Comparison of ENCODE assay signal across 19 cellular contexts in the genomic region with DNA sequence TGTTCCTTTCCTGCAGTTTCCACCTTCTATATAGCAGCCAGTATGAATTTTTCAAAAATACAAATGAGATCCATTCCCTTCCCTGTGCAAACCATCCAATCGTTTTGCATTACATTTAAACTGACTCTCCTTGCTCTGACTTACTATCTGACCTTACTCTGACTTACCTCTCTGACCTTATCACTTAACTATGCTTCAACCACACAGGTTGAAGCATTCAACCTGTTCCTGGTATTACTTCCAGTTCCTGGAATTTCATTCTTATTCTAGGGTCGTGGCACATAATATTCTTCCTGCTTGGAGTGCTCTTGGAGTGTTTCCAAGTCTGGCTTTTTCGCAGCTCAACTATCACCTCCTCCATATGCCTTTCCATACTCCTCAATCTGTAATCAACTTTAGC.
DNase-seq lines count a peak whose midpoint lies in the region; ATAC-seq and TF ChIP-seq lines count a peak whose summit lies in the region.
"Had no signal": no experiment of that assay in that cellular context is flagged by ENCODE, and none has a peak within 500 bp of the region (broad histone marks: within the 10 kb centered on the region; RNA-seq: fewer than 3 reads in every experiment).

No MANE protein-coding gene starts in this region.

- no TSS peak for BruUV-seq in Calu3 (replicated peaks; lab: Mats Ljungman, UMichigan)

- intact Hi-C loops in Calu3 (cut with micrococcal nuclease; ENCODE audit: unreplicated experiment), result no loop called here

- H3K27me3 Mint-ChIP-seq in Calu3 (ENCODE audit: unreplicated experiment), result no peaks in the 10 kb centered on the region
- no peaks in the 10 kb centered on the region for H3K27me3 Mint-ChIP-seq in endothelial cell (ENCODE audit: unreplicated experiment)
- H3K27me3 Mint-ChIP-seq in natural killer cell treated with Interleukin-12 subunit alpha and Interleukin-12 subunit beta and Interleukin-15 and Interleukin-18, amount 100 ng/mL, for 72 hours, result no peaks in the 10 kb centered on the region
- H3K27me3 Mint-ChIP-seq: CD4-positive, CD25-positive, alpha-beta regulatory T cell; CD8-positive, alpha-beta memory T cell had no signal

- in situ Hi-C loops in ACHN (cut with HindIII; ENCODE audit: low pct_ligation_motif_present, low pct_unique_long_range_greater_than_20kb, low sequenced_read_pairs), result no loop called here

- no peak for ATAC-seq in natural killer cell treated with Interleukin-12 subunit alpha and Interleukin-12 subunit beta and Interleukin-15 and Interleukin-18, amount 100 ng/mL, for 72 hours
- ATAC-seq: HCT116, HepG2 had no signal

- no peaks in the 10 kb centered on the region for H3K9me3 Mint-ChIP-seq in Calu3 (ENCODE audit: low read depth, unreplicated experiment)
- H3K9me3 Mint-ChIP-seq in endothelial cell (ENCODE audit: unreplicated experiment), result no peaks in the 10 kb centered on the region
- peaks cover 8% of the 10 kb centered on the region for H3K9me3 Mint-ChIP-seq in natural killer cell treated with Interleukin-12 subunit alpha and Interleukin-12 subunit beta and Interleukin-15 and Interleukin-18, amount 100 ng/mL, for 72 hours
- H3K9me3 Mint-ChIP-seq: HFFc6 had no signal

- CTCF ChIA-PET in Calu3 (lab: Charles Lee), result interaction anchor here (1.1 to 1.3 kb wide), 2 partner anchors 16 to 187 kb away, joined by 3 to 5 read pairs; no protein-coding TSS in a partner anchor

- H3K36me3 Mint-ChIP-seq in Calu3 (ENCODE audit: insufficient read depth, unreplicated experiment) (no peaks in the 10 kb centered on the region), endothelial cell (ENCODE audit: low read depth, unreplicated experiment) (no peaks in the 10 kb centered on the region)
- H3K36me3 Mint-ChIP-seq in natural killer cell treated with Interleukin-12 subunit alpha and Interleukin-12 subunit beta and Interleukin-15 and Interleukin-18, amount 100 ng/mL, for 72 hours, result no peaks in the 10 kb centered on the region
- H3K36me3 Mint-ChIP-seq: CD4-positive, CD25-positive, alpha-beta regulatory T cell; CD8-positive, alpha-beta memory T cell had no signal

- TF ChIP-seq CTCF in Calu3 (IDR thresholded peaks at IDR 0.05; ENCODE audit: unreplicated experiment) (no peak), endothelial cell (IDR thresholded peaks at IDR 0.05; ENCODE audit: unreplicated experiment) (no peak)

- H3K27ac Mint-ChIP-seq in Calu3 (ENCODE audit: unreplicated experiment) (peak overlapping the region; percentile 5), endothelial cell (ENCODE audit: unreplicated experiment) (no peak overlapping the region)
- H3K27ac Mint-ChIP-seq in natural killer cell treated with Interleukin-12 subunit alpha and Interleukin-12 subunit beta and Interleukin-15 and Interleukin-18, amount 100 ng/mL, for 72 hours, result no peak overlapping the region
- H3K27ac Mint-ChIP-seq: CD4-positive, CD25-positive, alpha-beta regulatory T cell; CD8-positive, alpha-beta memory T cell; HFFc6 had no signal

- H3K4me3 Mint-ChIP-seq in Calu3 (ENCODE audit: low read depth, unreplicated experiment), result peak overlapping the region; percentile 25
- no peak overlapping the region for H3K4me3 Mint-ChIP-seq in endothelial cell (ENCODE audit: unreplicated experiment)
- no peak overlapping the region for H3K4me3 Mint-ChIP-seq in natural killer cell treated with Interleukin-12 subunit alpha and Interleukin-12 subunit beta and Interleukin-15 and Interleukin-18, amount 100 ng/mL, for 72 hours
- H3K4me3 Mint-ChIP-seq: CD4-positive, CD25-positive, alpha-beta regulatory T cell; CD8-positive, alpha-beta memory T cell; HFFc6 had no signal

- H3K4me1 Mint-ChIP-seq in Calu3 (ENCODE audit: low read depth, unreplicated experiment) (peaks cover 46% of the 10 kb centered on the region), endothelial cell (ENCODE audit: unreplicated experiment) (peaks cover 8% of the 10 kb centered on the region)
- H3K4me1 Mint-ChIP-seq in natural killer cell treated with Interleukin-12 subunit alpha and Interleukin-12 subunit beta and Interleukin-15 and Interleukin-18, amount 100 ng/mL, for 72 hours (ENCODE audit: low read depth in 2 of 2), result no peaks in the 10 kb centered on the region
- H3K4me1 Mint-ChIP-seq: CD4-positive, CD25-positive, alpha-beta regulatory T cell; CD8-positive, alpha-beta memory T cell had no signal

- no peak for DNase-seq in Calu3
- peak; percentile 3 for DNase-seq in DMS 273 treated with DMSO at 0.1 percent for 48 hours (lab: John Stamatoyannopoulos, UW)
- DNase-seq in NCI-H2171 treated with DMSO at 0.1 percent for 48 hours (lab: John Stamatoyannopoulos, UW), result peak; percentile 73
- peak; percentile 71 for DNase-seq in kidney tubule cell (ENCODE audit: low spot score)
- DNase-seq in endothelial cell (ENCODE audit: low spot score), result no peak
- no peak for DNase-seq in ACHN
- no peak for DNase-seq in natural killer cell treated with Interleukin-12 subunit alpha and Interleukin-12 subunit beta and Interleukin-15 and Interleukin-18, amount 100 ng/mL, for 72 hours (ENCODE audit: low spot score)
- DNase-seq: BE2C; C1 segment of cervical spinal cord; CD4-positive, CD25-positive, alpha-beta regulatory T cell; CD8-positive, alpha-beta memory T cell; COR-L47; DMS79 treated with DMSO at 0.1 percent for 48 hours; GF-D8; GOT3; H7; HFFc6 had no signal

Comparison
In these comparisons a context has a peak if more than half of its experiments do, and no peak if none do; other contexts are left out.
1. DNase-seq: peak in DMS 273 treated with DMSO at 0.1 percent for 48 hours (single experiment), NCI-H2171 treated with DMSO at 0.1 percent for 48 hours (single experiment) and kidney tubule cell (single experiment); none in Calu3 (single experiment), endothelial cell (single experiment), ACHN (single experiment) and natural killer cell treated with Interleukin-12 subunit alpha and Interleukin-12 subunit beta and Interleukin-15 and Interleukin-18, amount 100 ng/mL, for 72 hours (single experiment).